In genomic region chrX:137143864-137144263, GRCh38 we compare ENCODE assay signal across 30 cellular contexts.
"Had no signal": no experiment of that assay in that cellular context is flagged by ENCODE, and none has a peak within 500 bp of the region (broad histone marks: within the 10 kb centered on the region; RNA-seq: fewer than 3 reads in every experiment).

No MANE protein-coding gene starts in this region.

- ATAC-seq: activated naive CD4-positive, alpha-beta T cell treated with anti-CD3 and anti-CD28 coated beads, Interleukin-2, amount 50 U/mL, for 72 hours; activated naive CD8-positive, alpha-beta T cell treated with anti-CD3 and anti-CD28 coated beads, Interleukin-2, amount 50 U/mL, for 24 hours; activated T-cell treated with anti-CD3 and anti-CD28 coated beads, Interleukin-2, amount 50 U/mL, for 4 hours; activated T-cell treated with anti-CD3 and anti-CD28 coated beads, Interleukin-2, amount 50 U/mL, for 72 hours; activated T-helper 17 cell treated with anti-CD3 and anti-CD28 coated beads, Interleukin-2, amount 50 U/mL, for 72 hours had no signal

- H3K4me3 ChIP-seq: adrenal gland, ascending aorta, breast epithelium, cardiac muscle cell had no signal

- H3K27ac ChIP-seq: adrenal gland, ascending aorta, brain microvascular endothelial cell, breast epithelium, cardiac muscle cell had no signal

- H3K4me1 ChIP-seq: adrenal gland, ascending aorta, breast epithelium had no signal

- H3K27me3 ChIP-seq: ascending aorta, brain microvascular endothelial cell, cardiac muscle cell had no signal

- H3K36me3 ChIP-seq: adrenal gland, ascending aorta, brain microvascular endothelial cell, breast epithelium, cardiac muscle cell had no signal

- DNase-seq: activated effector memory CD4-positive, alpha-beta T cell treated with anti-CD3 and anti-CD28 coated beads, Interleukin-2, amount 50 U/mL, for 16 hours; activated effector memory CD4-positive, alpha-beta T cell treated with Interleukin-2 at 50 U/mL for 16 hours; activated gamma-delta T cell; activated gamma-delta T cell treated with Interleukin-2 at 50 U/mL for 16 hours; activated naive CD4-positive, alpha-beta T cell; activated naive CD4-positive, alpha-beta T cell treated with anti-CD3 and anti-CD28 coated beads for 36 hours; activated naive CD4-positive, alpha-beta T cell treated with anti-CD3 and anti-CD28 coated beads, Interleukin-2, amount 10 ng/mL, durations not matched to agents 7 days and 5 days; activated naive CD4-positive, alpha-beta T cell treated with anti-CD3 and anti-CD28 coated beads, Interleukin-2, amount 50 U/mL, for 16 hours; activated naive CD4-positive, alpha-beta T cell treated with Interleukin-2 at 50 U/mL for 16 hours; activated naive CD8-positive, alpha-beta T cell treated with anti-CD3 and anti-CD28 coated beads for 36 hours; activated naive CD8-positive, alpha-beta T cell treated with anti-CD3 and anti-CD28 coated beads, Interleukin-2, amount 10 ng/mL, durations not matched to agents 7 days and 5 days; activated naive CD8-positive, alpha-beta T cell treated with anti-CD3 and anti-CD28 coated beads, Interleukin-2, amount 50 U/mL, for 24 hours; activated T-cell treated with anti-CD3 and anti-CD28 coated beads, Interleukin-2, amount 50 U/mL, for 1 hour; activated T-cell treated with anti-CD3 and anti-CD28 coated beads, Interleukin-2, amount 50 U/mL, for 24 hours; activated T-cell treated with anti-CD3 and anti-CD28 coated beads, Interleukin-2, amount 50 U/mL, for 4 hours; activated T-cell treated with anti-CD3 and anti-CD28 coated beads, Interleukin-2, amount 50 U/mL, for 48 hours; activated T-cell treated with anti-CD3 and anti-CD28 coated beads, Interleukin-2, amount 50 U/mL, for 72 hours; adrenal gland; amniotic stem cell; amygdala; anterior cingulate cortex; aorta; brain microvascular endothelial cell; central memory CD4-positive, alpha-beta T cell; cerebellar nuclear complex had no signal

- H3K9me3 ChIP-seq: adrenal gland, ascending aorta had no signal
